10 cellular contexts compared by ENCODE assay signal in the genomic region with DNA sequence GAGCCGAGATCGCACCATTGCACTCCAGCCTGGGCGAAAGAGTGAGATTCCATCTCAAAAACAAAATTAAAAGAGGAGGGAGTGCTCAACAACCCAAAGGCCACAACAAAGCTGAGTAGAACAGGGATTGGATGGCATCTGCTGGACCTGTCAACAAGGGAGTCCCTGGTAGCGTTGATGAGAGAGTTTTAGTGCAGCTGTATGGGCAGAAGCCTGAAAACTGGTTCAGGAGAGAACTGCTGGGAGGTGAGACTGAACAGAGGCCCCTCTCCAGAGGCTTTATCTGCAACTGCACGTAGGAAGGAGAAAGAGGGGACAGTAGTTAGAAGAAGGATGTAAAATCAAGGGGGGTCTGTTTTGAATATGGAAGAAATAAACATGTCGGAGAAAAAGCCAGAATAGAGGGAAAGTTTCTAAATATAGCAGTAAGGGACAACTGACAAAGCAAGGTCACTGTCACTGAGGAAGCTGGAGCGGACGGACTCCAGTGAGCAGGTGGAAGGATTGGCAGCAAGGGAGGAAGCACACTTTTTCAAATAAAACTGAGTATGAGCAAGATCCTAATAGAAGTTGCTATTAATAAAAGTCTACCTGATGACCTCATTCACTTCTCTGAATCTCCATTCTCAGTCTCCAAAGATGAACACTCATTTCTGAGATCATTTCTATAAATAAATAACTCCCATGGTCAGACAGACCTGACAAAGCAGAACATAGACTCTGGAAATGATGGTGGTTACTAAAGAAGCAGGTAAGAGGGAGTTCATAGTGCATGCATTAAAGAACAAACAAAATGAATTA. TPM values are rescaled to one million over a fixed set of nuclear protein-coding genes. Genes with fewer than 3 reads are reported as not detected.
DNase-seq lines count a peak whose midpoint lies in the region; ATAC-seq lines count a peak whose summit lies in the region.
"Had no signal": no experiment of that assay in that cellular context is flagged by ENCODE, and none has a peak within 500 bp of the region (broad histone marks: within the 10 kb centered on the region; RNA-seq: fewer than 3 reads in every experiment).

No MANE protein-coding gene starts in this region.

- no peaks in the 10 kb centered on the region for H3K36me3 Mint-ChIP-seq in activated T-cell treated with anti-CD3 and anti-CD28 coated beads, Interleukin-2, amount 50 U/mL, for 72 hours (ENCODE audit: insufficient read depth in 2 of 2)
- peaks cover 2% of the 10 kb centered on the region for H3K36me3 Mint-ChIP-seq in T-helper 17 cell (ENCODE audit: low read depth)
- peaks cover 7% of the 10 kb centered on the region for H3K36me3 Mint-ChIP-seq in stimulated activated effector memory CD8-positive, alpha-beta T cell treated with anti-CD3 and anti-CD28 coated beads, Interleukin-12 subunit alpha, Interleukin-12 subunit beta, amount 100 ng/mL, for 72 hours

- no peak for ATAC-seq in activated T-cell treated with anti-CD3 and anti-CD28 coated beads, Interleukin-2, amount 50 U/mL, for 72 hours (replicated peaks in 1 of 2)
- ATAC-seq in T-helper 17 cell (no peak), GM21529 (IDR thresholded peaks at IDR 0.05; ENCODE audit: unreplicated experiment) (no peak), HG02981 (IDR thresholded peaks at IDR 0.05; ENCODE audit: unreplicated experiment) (no peak)
- ATAC-seq in stimulated activated effector memory CD8-positive, alpha-beta T cell treated with anti-CD3 and anti-CD28 coated beads, Interleukin-12 subunit alpha, Interleukin-12 subunit beta, amount 100 ng/mL, for 72 hours = peak; percentile 13

- no peaks in the 10 kb centered on the region for H3K4me1 Mint-ChIP-seq in activated T-cell treated with anti-CD3 and anti-CD28 coated beads, Interleukin-2, amount 50 U/mL, for 72 hours (ENCODE audit: low read depth)
- peaks cover 4% of the 10 kb centered on the region for H3K4me1 Mint-ChIP-seq in T-helper 17 cell
- peaks cover 6% of the 10 kb centered on the region for H3K4me1 Mint-ChIP-seq in stimulated activated effector memory CD8-positive, alpha-beta T cell treated with anti-CD3 and anti-CD28 coated beads, Interleukin-12 subunit alpha, Interleukin-12 subunit beta, amount 100 ng/mL, for 72 hours

- no peak for DNase-seq in activated T-cell treated with anti-CD3 and anti-CD28 coated beads, Interleukin-2, amount 50 U/mL, for 72 hours
- no peak for DNase-seq in activated T-cell treated with anti-CD3 and anti-CD28 coated beads for 4 hours
- no peak for DNase-seq in T-helper 17 cell
- peak; percentile 60 for DNase-seq in hepatic stellate cell (ENCODE audit: low spot score)
- DNase-seq in stimulated activated effector memory CD8-positive, alpha-beta T cell treated with anti-CD3 and anti-CD28 coated beads, Interleukin-12 subunit alpha, Interleukin-12 subunit beta, amount 100 ng/mL, for 72 hours (ENCODE audit: low spot score in 2 of 2) = no peak
- no peak for DNase-seq in stimulated activated CD4-positive, alpha-beta T cell treated with anti-CD3 and anti-CD28 coated beads, Interleukin-4, amount 100 ng/mL, for 1 hour
- DNase-seq: activated CD8-positive, alpha-beta memory T cell treated with anti-CD3 and anti-CD28 coated beads, Interleukin-2, amount 50 U/mL, for 4 hours; occipital lobe had no signal

- H3K27me3 Mint-ChIP-seq in activated T-cell treated with anti-CD3 and anti-CD28 coated beads, Interleukin-2, amount 50 U/mL, for 72 hours (ENCODE audit: low read depth) = no peaks in the 10 kb centered on the region
- H3K27me3 Mint-ChIP-seq in T-helper 17 cell = no peaks in the 10 kb centered on the region

- peak overlapping the region; percentile 63 for H3K27ac Mint-ChIP-seq in activated T-cell treated with anti-CD3 and anti-CD28 coated beads, Interleukin-2, amount 50 U/mL, for 72 hours
- H3K27ac Mint-ChIP-seq in T-helper 17 cell = peak overlapping the region; percentile 79
- H3K27ac Mint-ChIP-seq in stimulated activated effector memory CD8-positive, alpha-beta T cell treated with anti-CD3 and anti-CD28 coated beads, Interleukin-12 subunit alpha, Interleukin-12 subunit beta, amount 100 ng/mL, for 72 hours = peak overlapping the region; percentile 18

- H3K4me3 Mint-ChIP-seq in activated T-cell treated with anti-CD3 and anti-CD28 coated beads, Interleukin-2, amount 50 U/mL, for 72 hours = no peak overlapping the region
- H3K4me3 Mint-ChIP-seq in T-helper 17 cell = no peak overlapping the region
- H3K4me3 Mint-ChIP-seq in stimulated activated effector memory CD8-positive, alpha-beta T cell treated with anti-CD3 and anti-CD28 coated beads, Interleukin-12 subunit alpha, Interleukin-12 subunit beta, amount 100 ng/mL, for 72 hours = no peak overlapping the region

- H3K9me3 Mint-ChIP-seq in activated T-cell treated with anti-CD3 and anti-CD28 coated beads, Interleukin-2, amount 50 U/mL, for 72 hours = no peaks in the 10 kb centered on the region
- H3K9me3 Mint-ChIP-seq in stimulated activated effector memory CD8-positive, alpha-beta T cell treated with anti-CD3 and anti-CD28 coated beads, Interleukin-12 subunit alpha, Interleukin-12 subunit beta, amount 100 ng/mL, for 72 hours = no peaks in the 10 kb centered on the region

- H3K9me3 ChIP-seq in T-helper 17 cell (ENCODE audit: control insufficient read depth, low read length, poor library complexity, severe bottlenecking) = no peaks in the 10 kb centered on the region

RNA-seq across cellular contexts. Expression of gene ATF1, which starts 11.8 kb away (rescaled TPM):
- total RNA-seq in activated T-cell treated with anti-CD3 and anti-CD28 coated beads, Interleukin-2, amount 50 U/mL, for 72 hours = 10 to 100 TPM; 66.6 to 82.3 TPM
- 10 to 100 TPM; 23.1 to 27.4 TPM for total RNA-seq in T-helper 17 cell

Comparison
In these comparisons a context has a peak if more than half of its experiments do, and no peak if none do; other contexts are left out.
1. H3K27ac Mint-ChIP-seq: peak in every context shown above with its lines; median percentile 79 in T-helper 17 cell; 63 in activated T-cell treated with anti-CD3 and anti-CD28 coated beads, Interleukin-2, amount 50 U/mL, for 72 hours; 18 in stimulated activated effector memory CD8-positive, alpha-beta T cell treated with anti-CD3 and anti-CD28 coated beads, Interleukin-12 subunit alpha, Interleukin-12 subunit beta, amount 100 ng/mL, for 72 hours.